In the genomic region with DNA sequence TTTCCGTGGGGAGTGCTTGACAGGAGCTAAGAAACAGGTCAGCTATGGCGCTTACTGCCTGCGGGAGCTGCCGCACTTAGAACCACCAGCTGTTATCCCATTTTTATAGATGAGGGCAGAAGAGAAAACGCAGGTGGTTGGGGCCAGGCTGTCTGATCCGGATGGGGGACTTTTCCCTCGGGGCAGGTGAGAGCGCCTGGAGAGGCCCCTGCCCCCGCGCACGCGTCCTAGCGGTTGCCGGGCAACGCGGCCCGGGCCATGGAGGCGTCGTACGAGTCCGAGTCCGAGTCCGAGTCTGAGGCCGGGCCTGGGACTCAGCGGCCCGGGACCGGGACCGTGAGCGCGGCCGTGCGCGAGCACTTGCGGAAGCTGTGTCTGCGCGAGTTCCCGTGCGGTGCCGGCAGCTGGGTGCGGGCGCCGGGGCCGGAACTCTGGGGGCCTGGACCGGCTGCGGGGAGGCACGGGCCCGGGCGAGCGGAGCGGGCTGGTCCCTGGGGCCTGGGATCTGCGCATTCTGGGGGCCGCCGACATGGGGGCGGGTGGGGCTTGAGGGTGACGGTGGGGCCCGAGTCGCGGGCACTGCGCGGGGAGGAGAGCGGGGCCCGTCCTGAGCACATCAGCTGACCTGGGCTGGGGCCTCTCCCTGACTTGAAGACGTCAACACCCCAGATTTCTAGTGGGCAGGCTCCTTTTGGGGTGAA, we compare ENCODE assay signal across 8 cellular contexts. TPM values are rescaled to one million over a fixed set of nuclear protein-coding genes. Genes with fewer than 3 reads are reported as not detected.
DNase-seq lines count a peak whose midpoint lies in the region; ATAC-seq and TF ChIP-seq lines count a peak whose summit lies in the region.

A gene with protein sequence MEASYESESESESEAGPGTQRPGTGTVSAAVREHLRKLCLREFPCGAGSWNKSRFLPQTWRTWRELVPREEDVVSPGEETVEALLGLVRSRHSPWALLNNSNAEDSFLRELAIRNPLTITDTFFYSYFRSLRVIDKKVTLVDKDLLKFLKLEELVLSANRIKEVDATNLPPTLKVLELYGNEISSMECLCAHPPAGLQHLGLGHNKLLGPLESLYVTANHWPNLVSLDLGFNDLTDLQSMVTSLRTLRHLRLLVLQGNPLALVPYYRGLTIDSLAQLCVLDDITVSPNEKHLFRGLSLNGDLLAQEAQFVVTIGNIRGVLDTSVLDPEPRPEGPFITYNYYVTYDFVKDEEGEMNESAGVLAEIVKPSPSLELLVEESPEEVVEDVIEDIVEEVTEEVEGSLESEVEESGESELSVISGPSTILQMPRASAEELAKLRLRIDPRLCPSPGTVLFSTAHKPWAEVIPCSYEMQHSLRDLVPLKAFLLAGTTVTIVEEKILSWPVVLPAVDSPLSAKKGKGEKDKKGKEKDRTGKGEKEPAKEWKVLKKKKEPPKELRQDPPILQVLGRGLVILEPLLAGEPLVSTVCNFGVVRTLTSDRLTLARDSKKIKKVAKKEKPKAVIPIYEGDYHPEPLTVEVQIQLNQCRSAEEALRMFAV (plus strand): TSS at position 237 of the 701 bp plus-strand sequence. CDS start 22 bp downstream, at position 259.

- H3K4me1 ChIP-seq in IMR-90 (ENCODE audit: control insufficient read depth, insufficient read depth, low read length) (peaks cover 5% of the 10 kb centered on the region; the same call in 1 of the 2 replicates), muscle layer of colon (ENCODE audit: insufficient read depth, low read length) (no peaks in the 10 kb centered on the region)

- H2AK9ac ChIP-seq in IMR-90 (replicated peaks; ENCODE audit: low read depth, low read length, poor library complexity): peak within 1 kb of the TSS; percentile 26

- H2BK20ac ChIP-seq in IMR-90 (ENCODE audit: low read depth, low read length): no peak within 1 kb of the TSS

- H3K79me1 ChIP-seq in IMR-90 (ENCODE audit: low read depth in 1 of 2, low read length in 2 of 2): no peaks in the 10 kb centered on the region

- peaks cover 10% of the 10 kb centered on the region for H3K4me1 Mint-ChIP-seq in activated CD4-positive, alpha-beta T cell treated with anti-CD3 and anti-CD28 coated beads, Interleukin-2, amount 10 ng/mL, durations not matched to agents 24 days and 14 days

- POLR2A ChIA-PET in IMR-90 (lab: Charles Lee; ENCODE audit: unreplicated experiment): no interaction called here

- DNase-seq in AG10803 (ENCODE audit: low read depth) (peak; percentile 27), IMR-90 (no peak), epithelial cell of esophagus (ENCODE audit: low read depth) (peak; percentile 25)
- peak; percentile 82 for DNase-seq in activated CD4-positive, alpha-beta T cell treated with anti-CD3 and anti-CD28 coated beads, Interleukin-2, amount 10 ng/mL, durations not matched to agents 24 days and 14 days

- no peak within 1 kb of the TSS for H3K9ac ChIP-seq in IMR-90 (ENCODE audit: low read depth, low read length)
- no peak within 1 kb of the TSS for H3K9ac ChIP-seq in muscle layer of colon (ENCODE audit: low read length)

- peaks cover 4% of the 10 kb centered on the region; the same call in 1 of the 2 replicates for H4K20me1 ChIP-seq in IMR-90 (ENCODE audit: insufficient read depth, low read length)

- TF ChIP-seq RAD21 in IMR-90 (IDR thresholded peaks at IDR 0.05; ENCODE audit: low read length): no peak

- dilution Hi-C loops in IMR-90 (cut with HindIII; ENCODE audit: low sequenced_read_pairs, unreplicated experiment): no loop called here

- H2BK15ac ChIP-seq in IMR-90 (ENCODE audit: low read depth, low read length): no peak within 1 kb of the TSS

- H3K23ac ChIP-seq in IMR-90 (ENCODE audit: low read depth, low read length): no peak within 1 kb of the TSS

- intact Hi-C loops in IMR-90 (cut with micrococcal nuclease): no loop called here
- intact Hi-C loops in activated CD4-positive, alpha-beta T cell treated with anti-CD3 and anti-CD28 coated beads, Interleukin-2, amount 10 ng/mL, durations not matched to agents 24 days and 14 days (cut with micrococcal nuclease): loop anchor here (2.0 kb wide), 1 partner anchor 16 kb away; no protein-coding TSS in a partner anchor

- H3K36me3 ChIP-seq in IMR-90 (ENCODE audit: control insufficient read depth, insufficient read depth, low read length) (no peaks in the 10 kb centered on the region), muscle layer of colon (ENCODE audit: insufficient read depth, low read length) (no peaks in the 10 kb centered on the region)

- H3K27me3 ChIP-seq in IMR-90 (ENCODE audit: control insufficient read depth, insufficient read depth, low read length): no peaks in the 10 kb centered on the region
- no peaks in the 10 kb centered on the region for H3K27me3 ChIP-seq in muscle layer of colon (ENCODE audit: control insufficient read depth in 1 of 2, insufficient read depth in 2 of 2, low read length in 2 of 2)

- peak within 1 kb of the TSS; percentile 89 for H2AFZ ChIP-seq in IMR-90 (replicated peaks; ENCODE audit: low read length, poor library complexity)

- peak within 1 kb of the TSS; percentile 82 for H3K4me3 Mint-ChIP-seq in activated CD4-positive, alpha-beta T cell treated with anti-CD3 and anti-CD28 coated beads, Interleukin-2, amount 10 ng/mL, durations not matched to agents 24 days and 14 days

- TF ChIP-seq CTCF in AG10803 (conservative IDR thresholded peaks at IDR 0.05; ENCODE audit: low read length) (no peak), IMR-90 (conservative IDR thresholded peaks at IDR 0.05; ENCODE audit: low read depth, low read length) (no peak), epithelial cell of esophagus (IDR thresholded peaks at IDR 0.05; ENCODE audit: insufficient read depth, low read depth, low read length, missing control alignments) (no peak)

- H3K9me3 ChIP-seq in IMR-90 (ENCODE audit: control insufficient read depth, insufficient read depth, low read length): 0 out of 2 replicates have a peak, but pooled peaks cover 2% of the 10 kb centered on the region
- no peaks in the 10 kb centered on the region for H3K9me3 ChIP-seq in muscle layer of colon (ENCODE audit: low read length)

- no peak within 1 kb of the TSS for H3K4ac ChIP-seq in IMR-90 (ENCODE audit: low read depth, low read length)

- peak within 1 kb of the TSS in 1 of 2 experiments; percentile 52; a peak in 1 of 4 replicates for H4K8ac ChIP-seq in IMR-90 (ENCODE audit: low read depth in 2 of 2, low read length in 2 of 2)

- H3K4me3 ChIP-seq in AG10803 (ENCODE audit: low read length) (peak within 1 kb of the TSS; percentile 53), IMR-90 (ENCODE audit: insufficient read depth, low read depth, low read length) (peak within 1 kb of the TSS; percentile 31), epithelial cell of esophagus (ENCODE audit: low read length) (peak within 1 kb of the TSS; percentile 45), muscle layer of colon (ENCODE audit: low read depth in 1 of 2, low read length in 2 of 2) (peak within 1 kb of the TSS; percentile 43 to 54)

- H3K27me3 Mint-ChIP-seq in activated CD4-positive, alpha-beta T cell treated with anti-CD3 and anti-CD28 coated beads, Interleukin-2, amount 10 ng/mL, durations not matched to agents 24 days and 14 days: peaks cover 25% of the 10 kb centered on the region

- no peaks in the 10 kb centered on the region for H3K9me3 Mint-ChIP-seq in activated CD4-positive, alpha-beta T cell treated with anti-CD3 and anti-CD28 coated beads, Interleukin-2, amount 10 ng/mL, durations not matched to agents 24 days and 14 days

- H3K27ac Mint-ChIP-seq in activated CD4-positive, alpha-beta T cell treated with anti-CD3 and anti-CD28 coated beads, Interleukin-2, amount 10 ng/mL, durations not matched to agents 24 days and 14 days: no peak within 1 kb of the TSS

- no peaks in the 10 kb centered on the region for H3K36me3 Mint-ChIP-seq in activated CD4-positive, alpha-beta T cell treated with anti-CD3 and anti-CD28 coated beads, Interleukin-2, amount 10 ng/mL, durations not matched to agents 24 days and 14 days (ENCODE audit: low read depth)

- peaks cover 3% of the 10 kb centered on the region; the same call in 1 of the 2 replicates for H3K9me1 ChIP-seq in IMR-90 (ENCODE audit: insufficient read depth, low read length)

- H3K27ac ChIP-seq in IMR-90 (ENCODE audit: insufficient read depth, low read length) (no peak within 1 kb of the TSS), muscle layer of colon (ENCODE audit: low read depth, low read length) (no peak within 1 kb of the TSS)

- no peak within 1 kb of the TSS for H3K56ac ChIP-seq in IMR-90 (ENCODE audit: extremely low read depth, insufficient read depth, low read length)

- 11% methylated on average over 35 of the region's 63 CpGs; no CpG with 5 or more reads in 1 of the 2 experiments for WGBS in IMR-90 (ENCODE audit: extremely low coverage in 2 of 2, insufficient read length in 1 of 2), 2 experiments

- H3K18ac ChIP-seq in IMR-90 (ENCODE audit: low read depth, low read length): no peak within 1 kb of the TSS

- no peak for TF ChIP-seq POLR2A in IMR-90 (IDR thresholded peaks at IDR 0.05; ENCODE audit: low read depth, low read length)

- H4K5ac ChIP-seq in IMR-90 (ENCODE audit: low read depth, low read length): no peak within 1 kb of the TSS; the same call in 1 of the 2 replicates

- CTCF ChIA-PET in IMR-90 (lab: Yijun Ruan, JAX): interaction anchor here (0.9 kb wide), 1 partner anchor 129 kb away, joined by 3 read pairs; no protein-coding TSS in a partner anchor

- no TSS peak for BruUV-seq in IMR-90 (replicated peaks; lab: Mats Ljungman, UMichigan)

- H3K4me2 ChIP-seq in IMR-90 (ENCODE audit: low read depth, low read length): peak within 1 kb of the TSS; percentile 46; the same call in 1 of the 2 replicates

- H4K91ac ChIP-seq in IMR-90 (ENCODE audit: insufficient read depth, low read depth, low read length): no peak within 1 kb of the TSS; the same call in 1 of the 2 replicates

- in situ Hi-C loops in IMR-90 (cut with MboI; ENCODE audit: low sequenced_read_pairs): no loop called here

- H3K14ac ChIP-seq in IMR-90 (replicated peaks; ENCODE audit: low read depth, low read length): no peak within 1 kb of the TSS

- no peak within 1 kb of the TSS for H2BK5ac ChIP-seq in IMR-90 (ENCODE audit: low read depth, low read length, poor library complexity, severe bottlenecking)

- no peak for ATAC-seq in IMR-90 (ENCODE audit: low read depth)
- ATAC-seq in GM19395 (IDR thresholded peaks at IDR 0.05; ENCODE audit: unreplicated experiment): no peak
- ATAC-seq in GM19463 (IDR thresholded peaks at IDR 0.05; ENCODE audit: unreplicated experiment): no peak
- ATAC-seq in GM21825 (IDR thresholded peaks at IDR 0.05; ENCODE audit: unreplicated experiment): no peak

- peak within 1 kb of the TSS; percentile 59; the same call in 1 of the 2 replicates for H2AK5ac ChIP-seq in IMR-90 (ENCODE audit: low read depth, low read length)

- peak within 1 kb of the TSS; percentile 60; the same call in 1 of the 2 replicates for H2BK120ac ChIP-seq in IMR-90 (ENCODE audit: low read depth, low read length)

TF ChIP-seq in IMR-90, 13 proteins besides CTCF, POLR2A, EP300 and RAD21 (continues in another document):
- TF ChIP-seq FOS (IDR thresholded peaks at IDR 0.05; ENCODE audit: low read depth, low read length): no peak

RNA-seq across cellular contexts. Expression of the gene that starts here (rescaled TPM):
- 0.36 TPM in 1 of 2 replicates, not detected in the other for total RNA-seq in IMR-90 (2012; rRNA removed)
- 0.19 and 0.26 TPM in 2 replicates for polyA plus RNA-seq in IMR-90 (2012; rRNA removed)
- 0.87 and 0.90 TPM in 2 replicates for polyA plus RNA-seq in IMR-90 (2012; cell fraction: cytosol; rRNA removed)
- 0.75 and 0.88 TPM in 2 replicates for polyA plus RNA-seq in IMR-90 (2012; cell fraction: nucleus; rRNA removed; ENCODE audit: low replicate concordance)
- total RNA-seq in activated CD4-positive, alpha-beta T cell treated with anti-CD3 and anti-CD28 coated beads, Interleukin-2, amount 10 ng/mL, durations not matched to agents 24 days and 14 days: 0.33 TPM in 1 of 2 replicates, not detected in the other

Comparison
In these comparisons a context has a peak if more than half of its experiments do, and no peak if none do; other contexts are left out.
1. Peak in DNase-seq in activated CD4-positive, alpha-beta T cell treated with anti-CD3 and anti-CD28 coated beads, Interleukin-2, amount 10 ng/mL, durations not matched to agents 24 days and 14 days; RNA of the gene not detected or under 1 TPM.